28 cellular contexts compared by ENCODE assay signal in the genomic region with DNA sequence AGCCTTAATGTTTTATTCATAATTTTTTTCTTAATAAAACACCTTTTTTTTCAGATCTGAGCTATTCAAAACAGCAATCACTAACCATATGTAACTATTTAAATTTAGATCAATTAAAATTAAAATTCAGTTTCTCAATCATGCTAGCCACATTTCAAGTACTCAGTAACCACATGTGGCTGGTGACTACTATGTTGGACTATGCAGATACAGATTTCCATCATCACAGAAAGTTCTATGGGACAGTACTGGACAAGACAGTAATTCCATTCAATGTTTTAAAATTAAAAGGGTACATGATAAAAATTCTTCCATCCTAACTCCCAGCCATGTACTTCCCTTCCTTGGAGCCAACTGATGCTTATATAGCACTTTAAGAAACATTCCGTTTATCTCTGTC.
"Had no signal": no experiment of that assay in that cellular context is flagged by ENCODE, and none has a peak within 500 bp of the region (broad histone marks: within the 10 kb centered on the region; RNA-seq: fewer than 3 reads in every experiment).

No MANE protein-coding gene starts in this region.

- DNase-seq: activated CD4-positive, alpha-beta T cell treated with anti-CD3 and anti-CD28 coated beads for 36 hours; activated CD4-positive, alpha-beta T cell treated with anti-CD3 and anti-CD28 coated beads, Interleukin-2, amount 50 U/mL, for 1 hour; activated CD8-positive, alpha-beta memory T cell treated with anti-CD3 and anti-CD28 coated beads, Interleukin-2, amount 50 U/mL, for 48 hours; activated CD8-positive, alpha-beta T cell treated with anti-CD3 and anti-CD28 coated beads for 36 hours; activated naive CD4-positive, alpha-beta T cell; activated naive CD8-positive, alpha-beta T cell treated with anti-CD3 and anti-CD28 coated beads, Interleukin-2, amount 50 U/mL, for 24 hours; activated T-cell treated with anti-CD3 and anti-CD28 coated beads, Interleukin-2, amount 50 U/mL, for 1 hour; amygdala; brain microvascular endothelial cell; MG63; MV-4-11; NCI-H1092 treated with DMSO at 0.1 percent for 48 hours; NCI-H1417 treated with DMSO at 0.1 percent for 48 hours; NCI-H1694; NCI-H2029 treated with DMSO at 0.1 percent for 48 hours; NCI-H510A treated with DMSO at 0.1 percent for 48 hours; NCI-H69; NK-92 treated with Interleukin-12 subunit alpha and Interleukin-12 subunit beta, amount 100 ng/mL, for 24 hours; OCI-M1; RPMI8226; SK-N-SH; T-helper 1 cell; WERI-Rb-1 had no signal

- H3K9me3 ChIP-seq: MG63, SK-N-SH had no signal

- H3K4me2 ChIP-seq: KMS-11, SK-N-SH had no signal

- ATAC-seq: activated CD4-positive, alpha-beta T cell treated with anti-CD3 and anti-CD28 coated beads for 36 hours; activated CD8-positive, alpha-beta T cell treated with anti-CD3 and anti-CD28 coated beads for 36 hours; activated naive CD4-positive, alpha-beta T cell treated with anti-CD3 and anti-CD28 coated beads, Interleukin-2, amount 50 U/mL, for 72 hours; activated naive CD8-positive, alpha-beta T cell treated with anti-CD3 and anti-CD28 coated beads, Interleukin-2, amount 50 U/mL, for 24 hours; Panc1; Right ventricle myocardium inferior had no signal

- H3K9ac ChIP-seq: KMS-11, SK-N-SH had no signal

- H3K27ac ChIP-seq: brain microvascular endothelial cell, cardiac muscle cell, KMS-11, WERI-Rb-1 had no signal

- H3K4me3 ChIP-seq: cardiac muscle cell, MG63 had no signal

- H3K27me3 ChIP-seq: brain microvascular endothelial cell, cardiac muscle cell, MG63 had no signal

- H3K9me2 ChIP-seq: SK-N-SH had no signal
